ENCODE assay signal across 17 cellular contexts in the genomic region with DNA sequence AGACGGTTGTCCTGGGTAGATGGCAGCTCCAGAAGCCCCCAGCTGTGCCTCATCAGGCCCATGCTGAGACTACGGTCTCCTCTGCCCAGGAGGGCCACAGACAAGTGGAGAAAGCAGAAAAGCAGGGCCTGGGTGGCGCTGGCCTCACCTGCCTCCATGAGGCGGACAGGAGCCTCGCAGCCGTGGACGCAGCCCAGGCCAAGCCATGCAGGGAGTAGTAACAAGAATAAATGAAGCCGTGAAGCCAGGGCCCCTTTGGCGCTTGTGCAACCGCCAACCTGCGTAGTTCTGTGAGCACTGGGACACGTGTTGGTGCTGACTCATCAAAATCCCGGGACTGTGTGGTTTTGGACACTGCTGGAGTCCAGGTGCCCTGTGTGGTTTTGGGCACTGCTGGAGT. TPM values are rescaled to one million over a fixed set of nuclear protein-coding genes. Genes with fewer than 3 reads are reported as not detected.
DNase-seq lines count a peak whose midpoint lies in the region; ATAC-seq, FAIRE-seq and TF ChIP-seq lines count a peak whose summit lies in the region.
"Had no signal": no experiment of that assay in that cellular context is flagged by ENCODE, and none has a peak within 500 bp of the region (broad histone marks: within the 10 kb centered on the region; RNA-seq: fewer than 3 reads in every experiment).

No MANE protein-coding gene starts in this region.

- H3K36me3 ChIP-seq in GM23248 (ENCODE audit: low read depth), result no peaks in the 10 kb centered on the region
- no peaks in the 10 kb centered on the region for H3K36me3 ChIP-seq in IMR-90 (ENCODE audit: control insufficient read depth, insufficient read depth, low read length)
- H3K36me3 ChIP-seq in bronchial epithelial cell (ENCODE audit: control insufficient read depth, insufficient read depth, low read length), result no peaks in the 10 kb centered on the region
- no peaks in the 10 kb centered on the region for H3K36me3 ChIP-seq in neuronal stem cell (replicated peaks in 1 of 2; ENCODE audit: control insufficient read depth in 2 of 2, insufficient read depth in 2 of 2, low read length in 2 of 2)
- H3K36me3 ChIP-seq: ascending aorta had no signal

- H3K4me3 ChIP-seq in GM23248, result no peak overlapping the region
- H3K4me3 ChIP-seq in IMR-90 (ENCODE audit: insufficient read depth, low read depth, low read length), result no peak overlapping the region
- no peak overlapping the region for H3K4me3 ChIP-seq in bronchial epithelial cell (ENCODE audit: low read depth, low read length)
- H3K4me3 ChIP-seq in neuronal stem cell (ENCODE audit: low read length in 2 of 2), result no peak overlapping the region
- H3K4me3 ChIP-seq: ascending aorta had no signal

- no peak overlapping the region for H2AFZ ChIP-seq in GM23248
- H2AFZ ChIP-seq in IMR-90 (replicated peaks; ENCODE audit: low read length, poor library complexity), result no peak overlapping the region
- H2AFZ ChIP-seq in neuronal stem cell (ENCODE audit: low read length), result no peak overlapping the region

- H3K27me3 ChIP-seq in GM23248 (replicated peaks; ENCODE audit: insufficient read depth) (peaks cover 13% of the 10 kb centered on the region), IMR-90 (ENCODE audit: control insufficient read depth, insufficient read depth, low read length) (peaks cover 42% of the 10 kb centered on the region), bronchial epithelial cell (ENCODE audit: control insufficient read depth, insufficient read depth, low read length) (peaks cover 4% of the 10 kb centered on the region), neuronal stem cell (ENCODE audit: control insufficient read depth in 3 of 3, insufficient read depth in 3 of 3, low read depth in 1 of 3, low read length in 3 of 3) (peaks cover 0 to 28% (median 0%) of the 10 kb centered on the region in 3 experiments)
- H3K27me3 ChIP-seq: ascending aorta had no signal

- H4K8ac ChIP-seq in IMR-90 (ENCODE audit: low read depth in 2 of 2, low read length in 2 of 2) (no peak overlapping the region), neuronal stem cell (ENCODE audit: low read depth, low read length) (no peak overlapping the region)

- H3K79me2 ChIP-seq in GM23248 (ENCODE audit: insufficient read depth), result no peaks in the 10 kb centered on the region

- H3K4me2 ChIP-seq in GM23248 (ENCODE audit: unreplicated experiment) (no peak overlapping the region), IMR-90 (ENCODE audit: low read depth, low read length) (no peak overlapping the region), neuronal stem cell (ENCODE audit: insufficient read depth, low read length, poor library complexity, severe bottlenecking) (no peak overlapping the region)

- H3K9me1 ChIP-seq in IMR-90 (ENCODE audit: insufficient read depth, low read length), result no peaks in the 10 kb centered on the region

- H3K56ac ChIP-seq in IMR-90 (ENCODE audit: extremely low read depth, insufficient read depth, low read length), result no peak overlapping the region

- H2BK15ac ChIP-seq in IMR-90 (ENCODE audit: low read depth, low read length) (no peak overlapping the region), neuronal stem cell (ENCODE audit: low read length) (no peak overlapping the region)

- H3K23ac ChIP-seq in IMR-90 (ENCODE audit: low read depth, low read length) (no peak overlapping the region), neuronal stem cell (ENCODE audit: low read depth, low read length, poor library complexity) (peak overlapping the region; percentile 83)

- peak overlapping the region; percentile 30 for H2BK12ac ChIP-seq in neuronal stem cell (ENCODE audit: low read length)

- H3K9ac ChIP-seq in GM23248, result no peak overlapping the region
- no peak overlapping the region for H3K9ac ChIP-seq in IMR-90 (ENCODE audit: low read depth, low read length)
- no peak overlapping the region for H3K9ac ChIP-seq in neuronal stem cell (ENCODE audit: low read depth, low read length, poor library complexity)

- H2BK20ac ChIP-seq in IMR-90 (ENCODE audit: low read depth, low read length), result no peak overlapping the region

- POLR2A ChIA-PET in IMR-90 (lab: Charles Lee; ENCODE audit: unreplicated experiment), result no interaction called here

- H3K9me3 ChIP-seq in GM23248 (ENCODE audit: low read depth) (no peaks in the 10 kb centered on the region), IMR-90 (ENCODE audit: control insufficient read depth, insufficient read depth, low read length) (no peaks in the 10 kb centered on the region), neuronal stem cell (replicated peaks in 1 of 2; ENCODE audit: control insufficient read depth in 2 of 2, insufficient read depth in 1 of 2, low read depth in 1 of 2, low read length in 2 of 2) (no peaks in the 10 kb centered on the region)
- H3K9me3 ChIP-seq: ascending aorta had no signal

- TF ChIP-seq CTCF in IMR-90 (conservative IDR thresholded peaks at IDR 0.05; ENCODE audit: low read depth, low read length) (no peak), bronchial epithelial cell (IDR thresholded peaks at IDR 0.05; ENCODE audit: insufficient read depth, low read length, severe bottlenecking) (no peak)

- no peaks in the 10 kb centered on the region for H3K9me2 ChIP-seq in GM23248 (ENCODE audit: insufficient read depth)

- no peaks in the 10 kb centered on the region for H3F3A ChIP-seq in GM23248 (ENCODE audit: insufficient read depth)

- no peaks in the 10 kb centered on the region for H3K79me1 ChIP-seq in IMR-90 (ENCODE audit: low read depth in 1 of 2, low read length in 2 of 2)
- no peaks in the 10 kb centered on the region for H3K79me1 ChIP-seq in neuronal stem cell (ENCODE audit: low read depth, low read length)

- DNase-seq in GM23248 (peak; percentile 42), IMR-90 (no peak), bronchial epithelial cell (ENCODE audit: low read depth) (peak; percentile 31), neuronal stem cell (ENCODE audit: low spot score) (no peak), NCI-H1092 treated with DMSO at 0.1 percent for 48 hours (lab: John Stamatoyannopoulos, UW) (no peak), EL (no peak)
- DNase-seq in stimulated activated CD4-positive, alpha-beta T cell treated with anti-CD3 and anti-CD28 coated beads, Interleukin-1b, Interleukin-23, amount 100 ng/mL, for 48 hours, result no peak
- DNase-seq: foreskin fibroblast; NCI-H1048; NCI-H510A treated with DMSO at 0.1 percent for 48 hours; SHP77; stimulated activated CD4-positive, alpha-beta T cell treated with anti-CD3 and anti-CD28 coated beads, Interleukin-4, amount 100 ng/mL, for 1 hour had no signal

- no peak for TF ChIP-seq RAD21 in IMR-90 (IDR thresholded peaks at IDR 0.05; ENCODE audit: low read length)

- H2AK9ac ChIP-seq in IMR-90 (replicated peaks; ENCODE audit: low read depth, low read length, poor library complexity), result no peak overlapping the region

- no peak for FAIRE-seq in bronchial epithelial cell (lab: Jason Lieb, UNC)

- dilution Hi-C loops in IMR-90 (cut with HindIII; ENCODE audit: low sequenced_read_pairs, unreplicated experiment), result no loop called here

- H4K20me1 ChIP-seq in GM23248 (ENCODE audit: insufficient read depth) (no peaks in the 10 kb centered on the region), IMR-90 (ENCODE audit: insufficient read depth, low read length) (no peaks in the 10 kb centered on the region)

- H4K91ac ChIP-seq in IMR-90 (ENCODE audit: insufficient read depth, low read depth, low read length), result no peak overlapping the region
- no peak overlapping the region for H4K91ac ChIP-seq in neuronal stem cell (ENCODE audit: low read depth, low read length, poor library complexity)

- 40 to 41% methylated on average over 12 to 13 of the region's 13 CpGs for WGBS in GM23248 (ENCODE audit: low coverage in 1 of 2, low lambda C conversion rate in 2 of 2, missing lambda C conversion rate in 2 of 2), 2 experiments
- WGBS in IMR-90 (ENCODE audit: extremely low coverage in 2 of 2, insufficient read length in 1 of 2), 2 experiments, result 65% methylated on average over 9 of the region's 13 CpGs; no CpG with 5 or more reads in 1 of the 2 experiments
- no CpG with 5 or more reads among the region's 13 CpGs for WGBS in neuronal stem cell (ENCODE audit: extremely low coverage in 2 of 2, insufficient read length in 2 of 2, insufficient replicate concordance in 1 of 2), 2 donors

- CTCF ChIA-PET in IMR-90 (lab: Yijun Ruan, JAX), result no interaction called here

- no peak overlapping the region for H2BK120ac ChIP-seq in IMR-90 (ENCODE audit: low read depth, low read length)
- H2BK120ac ChIP-seq in neuronal stem cell (ENCODE audit: low read depth, low read length), result no peak overlapping the region

- H3K4me1 ChIP-seq in GM23248 (ENCODE audit: insufficient read depth) (no peaks in the 10 kb centered on the region), IMR-90 (ENCODE audit: control insufficient read depth, insufficient read depth, low read length) (no peaks in the 10 kb centered on the region), neuronal stem cell (ENCODE audit: control insufficient read depth in 2 of 2, insufficient read depth in 1 of 2, low read depth in 1 of 2, low read length in 2 of 2) (no peaks in the 10 kb centered on the region)
- H3K4me1 ChIP-seq: ascending aorta had no signal

- in situ Hi-C loops in GM23248 (cut with MboI), result no loop called here
- in situ Hi-C loops in IMR-90 (cut with MboI; ENCODE audit: low sequenced_read_pairs), result no loop called here

- H3K14ac ChIP-seq in IMR-90 (replicated peaks; ENCODE audit: low read depth, low read length) (no peak overlapping the region), neuronal stem cell (ENCODE audit: low read length) (peak overlapping the region; percentile 76)

- no peak overlapping the region for H4K5ac ChIP-seq in IMR-90 (ENCODE audit: low read depth, low read length)

- H3K18ac ChIP-seq in IMR-90 (ENCODE audit: low read depth, low read length) (no peak overlapping the region), neuronal stem cell (ENCODE audit: low read length) (peak overlapping the region; percentile 30)

- ATAC-seq in IMR-90 (ENCODE audit: low read depth), result no peak
- ATAC-seq: activated T-helper 17 cell treated with anti-CD3 and anti-CD28 coated beads, Interleukin-2, amount 50 U/mL, for 72 hours; stimulated activated effector memory CD8-positive, alpha-beta T cell treated with anti-CD3 and anti-CD28 coated beads, Interleukin-12 subunit alpha, Interleukin-12 subunit beta, amount 100 ng/mL, for 72 hours had no signal

- H2BK5ac ChIP-seq in IMR-90 (ENCODE audit: low read depth, low read length, poor library complexity, severe bottlenecking), result no peak overlapping the region
- no peak overlapping the region for H2BK5ac ChIP-seq in neuronal stem cell (ENCODE audit: low read length)

- intact Hi-C loops in IMR-90 (cut with micrococcal nuclease), result no loop called here

- no TSS peak for BruUV-seq in IMR-90 (replicated peaks; lab: Mats Ljungman, UMichigan)

- no peak for TF ChIP-seq POLR2A in IMR-90 (IDR thresholded peaks at IDR 0.05; ENCODE audit: low read depth, low read length)

- H3K4ac ChIP-seq in IMR-90 (ENCODE audit: low read depth, low read length) (no peak overlapping the region), neuronal stem cell (ENCODE audit: low read length) (no peak overlapping the region)

- no peak overlapping the region for H2AK5ac ChIP-seq in IMR-90 (ENCODE audit: low read depth, low read length)
- peak overlapping the region; percentile 97 for H2AK5ac ChIP-seq in neuronal stem cell (ENCODE audit: low read depth, low read length)

- H3K27ac ChIP-seq in GM23248 (no peak overlapping the region), IMR-90 (ENCODE audit: insufficient read depth, low read length) (no peak overlapping the region), neuronal stem cell (replicated peaks; ENCODE audit: low read length) (no peak overlapping the region)
- H3K27ac ChIP-seq: ascending aorta, C4-2B had no signal

RNA-seq across cellular contexts. Expression of gene MUC4, which starts 12.3 kb away (rescaled TPM):
- not detected in 2 replicates for total RNA-seq in GM23248 (2014; rRNA removed; shearing (Covaris generic))
- polyA plus RNA-seq in GM23248 (2016; fragmentation: Nextera tagmentation; extraction: Ambion mirVana), result not detected in 2 replicates
- not detected in 2 replicates for total RNA-seq in IMR-90 (2012; rRNA removed)
- not detected in 2 replicates for polyA plus RNA-seq in IMR-90 (2012; rRNA removed)
- polyA plus RNA-seq in IMR-90 (2012; cell fraction: cytosol; rRNA removed), result not detected in 2 replicates
- polyA plus RNA-seq in IMR-90 (2012; cell fraction: nucleus; rRNA removed; ENCODE audit: low replicate concordance), result not detected in 2 replicates
- total RNA-seq in bronchial epithelial cell, result 0.26 and 1.0 TPM in 2 replicates
- polyA plus RNA-seq in neuronal stem cell (2013, experiment 1 of 2), result 0.03 TPM
- polyA plus RNA-seq in neuronal stem cell (2013, experiment 2 of 2), result not detected
- total RNA-seq: ascending aorta, myocyte had no signal

Comparison
In these comparisons a context has a peak if more than half of its experiments do, and no peak if none do; other contexts are left out.
1. DNase-seq: peak in GM23248 (single experiment) and bronchial epithelial cell (single experiment); none in IMR-90 (single experiment), neuronal stem cell (single experiment), stimulated activated CD4-positive, alpha-beta T cell treated with anti-CD3 and anti-CD28 coated beads, Interleukin-1b, Interleukin-23, amount 100 ng/mL, for 48 hours (single experiment), NCI-H1092 treated with DMSO at 0.1 percent for 48 hours (single experiment) and EL (single experiment).